ENCODE assay signal across 18 cellular contexts in genomic region chr2:148702475-148702874, GRCh38.
"Had no signal": no experiment of that assay in that cellular context is flagged by ENCODE, and none has a peak within 500 bp of the region (broad histone marks: within the 10 kb centered on the region; RNA-seq: fewer than 3 reads in every experiment).

No MANE protein-coding gene starts in this region.

- H3K4me3 ChIP-seq: esophagus muscularis mucosa, heart right ventricle, left ventricle myocardium inferior had no signal

- H3K27ac Mint-ChIP-seq: activated B cell treated with CpG ODN at 0.5 μM for 24 hours; nephron; stimulated activated memory B cell treated with anti-CD40 and anti-IgM and Interleukin-4, amounts not matched to agents 10 μg/mL and 1 μg/mL and 100 μg/mL, for 72 hours had no signal

- H3K4me3 Mint-ChIP-seq: activated B cell treated with CpG ODN at 0.5 μM for 24 hours; nephron; stimulated activated memory B cell treated with anti-CD40 and anti-IgM and Interleukin-4, amounts not matched to agents 10 μg/mL and 1 μg/mL and 100 μg/mL, for 72 hours had no signal

- ATAC-seq: heart right ventricle; sciatic nerve; stimulated activated memory B cell treated with anti-CD40 and anti-IgM and Interleukin-4, amounts not matched to agents 10 μg/mL and 1 μg/mL and 100 μg/mL, for 72 hours had no signal

- H3K27ac ChIP-seq: esophagus muscularis mucosa, heart right ventricle, left ventricle myocardium inferior, parathyroid adenoma had no signal

- H3K27me3 ChIP-seq: esophagus muscularis mucosa, heart right ventricle had no signal

- H3K27me3 Mint-ChIP-seq: activated B cell treated with CpG ODN at 0.5 μM for 24 hours; stimulated activated memory B cell treated with anti-CD40 and anti-IgM and Interleukin-4, amounts not matched to agents 10 μg/mL and 1 μg/mL and 100 μg/mL, for 72 hours had no signal

- DNase-seq: activated B cell treated with CpG ODN at 0.5 μM for 24 hours; activated CD4-positive, alpha-beta T cell treated with anti-CD3 and anti-CD28 coated beads, Interleukin-2, amount 50 U/mL, for 1 hour; anterior cingulate cortex; cerebellar nuclear complex; effector CD4-positive, alpha-beta T cell; heart right ventricle; kidney glomerular epithelial cell; left ventricle myocardium inferior; mammary epithelial cell; midbrain; stimulated activated CD4-positive, alpha-beta T cell treated with anti-CD3 and anti-CD28 coated beads, Interleukin-4, amount 100 ng/mL, for 24 hours; T-helper 1 cell; T-helper 9 cell had no signal

- H3K4me1 Mint-ChIP-seq: nephron had no signal
